In the genomic region with DNA sequence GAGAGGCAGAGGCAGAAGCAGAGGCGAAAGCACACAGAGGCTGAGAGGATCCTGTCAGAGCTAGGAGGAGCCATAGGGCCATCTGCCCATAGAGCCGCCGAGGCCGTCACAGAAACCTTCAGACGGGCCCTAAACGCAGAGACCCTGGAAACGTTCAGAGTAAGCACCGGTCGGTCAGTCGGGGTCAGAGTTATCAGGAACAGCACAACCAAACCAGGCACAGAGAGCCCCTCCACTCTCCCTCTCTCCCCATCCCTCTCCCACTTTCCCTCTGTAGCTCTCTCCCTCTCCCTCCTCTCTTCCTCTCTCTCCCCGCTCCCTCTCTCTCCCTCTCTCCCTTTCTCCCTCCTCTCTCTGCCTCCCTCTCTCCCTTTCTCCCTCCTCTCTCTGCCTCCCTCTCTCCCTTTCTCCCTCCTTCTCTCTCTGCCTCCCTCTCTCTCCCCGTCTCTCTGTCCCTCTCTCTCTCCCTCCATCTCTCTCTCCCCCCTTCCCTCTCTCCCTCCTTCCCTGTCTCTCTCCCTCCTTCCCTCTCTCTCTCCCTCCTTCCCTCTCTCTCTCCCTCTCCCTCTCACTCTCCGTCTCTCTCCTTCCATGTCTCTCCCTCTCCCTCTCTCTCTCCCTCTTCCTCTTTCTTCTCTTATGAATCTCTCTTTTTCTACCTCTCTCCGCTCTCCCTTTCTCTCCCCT, we compare ENCODE assay signal across 13 cellular contexts.
DNase-seq lines count a peak whose midpoint lies in the region; ATAC-seq and TF ChIP-seq lines count a peak whose summit lies in the region.
"Had no signal": no experiment of that assay in that cellular context is flagged by ENCODE, and none has a peak within 500 bp of the region (broad histone marks: within the 10 kb centered on the region; RNA-seq: fewer than 3 reads in every experiment).

No MANE protein-coding gene starts in this region.

- H3K27ac ChIP-seq in HUES48 (ENCODE audit: low read depth, low read length) = no peak overlapping the region
- H3K27ac ChIP-seq in ascending aorta = peak overlapping the region; percentile 54 to 76
- H3K27ac ChIP-seq in iPS DF 6.9 (ENCODE audit: low read length) = no peak overlapping the region
- no peak overlapping the region for H3K27ac ChIP-seq in thyroid gland

- intact Hi-C loops in ascending aorta (cut with DNase I) (loop anchor here (1.0 kb wide), 1 partner anchor 49 kb away; no protein-coding TSS in a partner anchor), posterior vena cava (cut with DNase I) (no loop called here), thyroid gland (cut with DNase I) (no loop called here)

- no peak overlapping the region for H3K9ac ChIP-seq in HUES48 (ENCODE audit: low read depth, low read length)

- no peak for TF ChIP-seq POLR2A in thyroid gland (IDR thresholded peaks at IDR 0.05)

- no peak for ATAC-seq in activated CD4-positive, CD25-positive, alpha-beta regulatory T cell treated with anti-CD3 and anti-CD28 coated beads, Interleukin-2, amount 50 U/mL, for 24 hours
- ATAC-seq: gastrocnemius medialis, HCT116 had no signal

- H3K27me3 ChIP-seq in HUES48 (ENCODE audit: control insufficient read depth, insufficient read depth, low read length) = no peaks in the 10 kb centered on the region
- H3K27me3 ChIP-seq in ascending aorta = no peaks in the 10 kb centered on the region
- H3K27me3 ChIP-seq in iPS DF 6.9 (ENCODE audit: control insufficient read depth, insufficient read depth, low read length) = no peaks in the 10 kb centered on the region
- H3K27me3 ChIP-seq in thyroid gland = no peaks in the 10 kb centered on the region

- no peaks in the 10 kb centered on the region for H3K9me3 ChIP-seq in HUES48 (ENCODE audit: control insufficient read depth, insufficient read depth, low read length)
- no peaks in the 10 kb centered on the region for H3K9me3 ChIP-seq in ascending aorta
- H3K9me3 ChIP-seq in iPS DF 6.9 (ENCODE audit: control insufficient read depth, insufficient read depth, low read length) = no peaks in the 10 kb centered on the region
- H3K9me3 ChIP-seq in thyroid gland = no peaks in the 10 kb centered on the region
- H3K9me3 ChIP-seq: gastrocnemius medialis had no signal

- no CpG with 5 or more reads among the region's 14 CpGs for WGBS in iPS DF 6.9 (ENCODE audit: insufficient coverage, insufficient read length)
- WGBS in thyroid gland, 2 donors = 32% methylated on average over 13 to 14 of the region's 14 CpGs

- H3K4me3 ChIP-seq in HUES48 (ENCODE audit: low read depth, low read length) = peak overlapping the region; percentile 48; the same call in 1 of the 2 replicates
- no peak overlapping the region for H3K4me3 ChIP-seq in ascending aorta
- H3K4me3 ChIP-seq in iPS DF 6.9 (ENCODE audit: low read length) = peak overlapping the region; percentile 32; the same call in 1 of the 2 replicates
- no peak overlapping the region for H3K4me3 ChIP-seq in thyroid gland (replicated peaks in 1 of 3)
- H3K4me3 ChIP-seq: gastrocnemius medialis had no signal

- DNase-seq in ascending aorta (ENCODE audit: low spot score in 2 of 2) (no peak), iPS DF 6.9 (ENCODE audit: low read depth, low spot score) (no peak), posterior vena cava (ENCODE audit: low spot score) (peak; percentile 73), thyroid gland (no peak), COR-L47 (lab: John Stamatoyannopoulos, UW) (no peak)
- DNase-seq in activated naive CD4-positive, alpha-beta T cell treated with anti-CD3 and anti-CD28 coated beads, Interleukin-2, amount 50 U/mL, for 16 hours = no peak
- DNase-seq: activated T-cell treated with anti-CD3 and anti-CD28 coated beads, Interleukin-2, amount 50 U/mL, for 48 hours; CD8-positive, alpha-beta memory T cell; cerebellar nuclear complex; gastrocnemius medialis had no signal

- TF ChIP-seq CTCF in ascending aorta (IDR thresholded peaks at IDR 0.05) (no peak), thyroid gland (IDR thresholded peaks at IDR 0.05) (no peak)

- H3K36me3 ChIP-seq in HUES48 (ENCODE audit: control insufficient read depth, insufficient read depth, low read length) (no peaks in the 10 kb centered on the region), ascending aorta (no peaks in the 10 kb centered on the region), iPS DF 6.9 (ENCODE audit: control insufficient read depth, insufficient read depth, low read length) (no peaks in the 10 kb centered on the region; the same call in 1 of the 2 replicates), thyroid gland (no peaks in the 10 kb centered on the region)
- H3K36me3 ChIP-seq: gastrocnemius medialis had no signal

- H3K4me1 ChIP-seq in HUES48 (ENCODE audit: control insufficient read depth, insufficient read depth, low read length) (no peaks in the 10 kb centered on the region; the same call in 1 of the 2 replicates), ascending aorta (peaks cover 0 to 12% of the 10 kb centered on the region in 2 donors), iPS DF 6.9 (ENCODE audit: control insufficient read depth, insufficient read depth, low read length) (peaks cover 7% of the 10 kb centered on the region), thyroid gland (no peaks in the 10 kb centered on the region)
- H3K4me1 ChIP-seq: gastrocnemius medialis had no signal

Comparison
In these comparisons a context has a peak if more than half of its experiments do, and no peak if none do; other contexts are left out.
1. H3K27ac ChIP-seq: peak in ascending aorta (2 of 2); none in HUES48 (single experiment), iPS DF 6.9 (single experiment) and thyroid gland (0 of 3).
2. H3K4me3 ChIP-seq: peak in HUES48 (single experiment) and iPS DF 6.9 (single experiment); none in ascending aorta (0 of 2) and thyroid gland (0 of 3).